ENCODE assay signal across 8 cellular contexts in the genomic region with DNA sequence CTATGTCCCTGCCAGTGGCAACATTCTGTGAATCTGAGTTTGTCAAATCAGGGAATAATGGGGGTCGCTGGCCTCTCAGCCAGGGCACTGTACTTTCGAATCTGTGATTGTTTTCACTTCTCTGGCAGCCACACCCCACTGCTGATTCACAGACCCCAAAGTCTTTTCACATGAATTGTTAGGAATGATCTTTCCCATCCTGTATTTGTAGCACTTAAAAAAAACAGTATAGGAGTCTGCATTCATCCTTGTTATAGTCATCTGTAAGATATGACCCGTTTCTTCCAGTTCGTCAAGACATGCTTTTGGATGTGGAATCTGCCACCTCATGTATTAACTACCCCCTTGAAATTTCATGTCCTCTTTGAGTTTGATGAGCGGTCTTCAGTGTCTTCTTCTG. TPM values are rescaled to one million over a fixed set of nuclear protein-coding genes. Genes with fewer than 3 reads are reported as not detected.
DNase-seq lines count a peak whose midpoint lies in the region; ATAC-seq, FAIRE-seq and TF ChIP-seq lines count a peak whose summit lies in the region.

No MANE protein-coding gene starts in this region.

- H3K27ac Mint-ChIP-seq in activated CD4-positive, alpha-beta T cell treated with anti-CD3 and anti-CD28 coated beads, Interleukin-2, amount 10 ng/mL, durations not matched to agents 24 days and 14 days = peak overlapping the region; percentile 96
- peak overlapping the region; percentile 98 for H3K27ac Mint-ChIP-seq in activated naive CD8-positive, alpha-beta T cell treated with anti-CD3 and anti-CD28 coated beads, Interleukin-2, amount 50 U/mL, for 24 hours

- intact Hi-C loops in activated CD4-positive, alpha-beta T cell treated with anti-CD3 and anti-CD28 coated beads, Interleukin-2, amount 10 ng/mL, durations not matched to agents 24 days and 14 days (cut with micrococcal nuclease) = loop anchor here (2.0 kb wide), 2 partner anchors 13 to 75 kb away; a partner anchor contains a TSS
- intact Hi-C loops in kidney (cut with DNase I) = no loop called here

- H3K9me3 ChIP-seq in kidney (ENCODE audit: control insufficient read depth in 1 of 2, low read length in 2 of 2) (no peaks in the 10 kb centered on the region), suprapubic skin (no peaks in the 10 kb centered on the region)

- no peaks in the 10 kb centered on the region for H3K27me3 ChIP-seq in suprapubic skin

- peaks cover 59% of the 10 kb centered on the region for H3K4me1 Mint-ChIP-seq in activated CD4-positive, alpha-beta T cell treated with anti-CD3 and anti-CD28 coated beads, Interleukin-2, amount 10 ng/mL, durations not matched to agents 24 days and 14 days
- peaks cover 75% of the 10 kb centered on the region for H3K4me1 Mint-ChIP-seq in activated naive CD8-positive, alpha-beta T cell treated with anti-CD3 and anti-CD28 coated beads, Interleukin-2, amount 50 U/mL, for 24 hours

- no peak for TF ChIP-seq POLR2A in suprapubic skin (IDR thresholded peaks at IDR 0.05)

- FAIRE-seq in kidney (lab: Jason Lieb, UNC) = no peak

- peaks cover 21% of the 10 kb centered on the region for H3K36me3 Mint-ChIP-seq in activated CD4-positive, alpha-beta T cell treated with anti-CD3 and anti-CD28 coated beads, Interleukin-2, amount 10 ng/mL, durations not matched to agents 24 days and 14 days (ENCODE audit: low read depth)
- H3K36me3 Mint-ChIP-seq in activated naive CD8-positive, alpha-beta T cell treated with anti-CD3 and anti-CD28 coated beads, Interleukin-2, amount 50 U/mL, for 24 hours (ENCODE audit: low read depth) = peaks cover 18% of the 10 kb centered on the region

- H3K4me1 ChIP-seq in kidney (ENCODE audit: control insufficient read depth in 1 of 2, insufficient read depth in 1 of 2, low read depth in 1 of 2, low read length in 2 of 2) (peaks cover 4 to 15% of the 10 kb centered on the region in 2 donors), suprapubic skin (peaks cover 70% of the 10 kb centered on the region)

- 32% methylated on average over 5 of the region's 5 CpGs for WGBS in suprapubic skin

- H3K4me3 Mint-ChIP-seq in activated CD4-positive, alpha-beta T cell treated with anti-CD3 and anti-CD28 coated beads, Interleukin-2, amount 10 ng/mL, durations not matched to agents 24 days and 14 days = peak overlapping the region; percentile 92
- H3K4me3 Mint-ChIP-seq in activated naive CD8-positive, alpha-beta T cell treated with anti-CD3 and anti-CD28 coated beads, Interleukin-2, amount 50 U/mL, for 24 hours = peak overlapping the region; percentile 97

- ATAC-seq in activated naive CD8-positive, alpha-beta T cell treated with anti-CD3 and anti-CD28 coated beads, Interleukin-2, amount 50 U/mL, for 24 hours = no peak
- ATAC-seq in HG02610 (IDR thresholded peaks at IDR 0.05; ENCODE audit: unreplicated experiment) = no peak

- H3K4me3 ChIP-seq in kidney (ENCODE audit: low read length in 2 of 2) (peak overlapping the region; percentile 96 to 98), suprapubic skin (peak overlapping the region; percentile 87)

- no peak for DNase-seq in activated CD4-positive, alpha-beta T cell treated with anti-CD3 and anti-CD28 coated beads, Interleukin-2, amount 10 ng/mL, durations not matched to agents 24 days and 14 days
- DNase-seq in activated CD4-positive, alpha-beta T cell treated with anti-CD3 and anti-CD28 coated beads, Interleukin-2, amount 50 U/mL, for 1 hour = no peak
- peak; percentile 8 for DNase-seq in activated naive CD8-positive, alpha-beta T cell treated with anti-CD3 and anti-CD28 coated beads, Interleukin-2, amount 50 U/mL, for 24 hours
- DNase-seq in kidney (no peak), suprapubic skin (ENCODE audit: low spot score in 2 of 2) (no peak), iPS-NIHi7 (ENCODE audit: extremely low spot score) (no peak), amniotic stem cell (lab: John Stamatoyannopoulos, UW) (no peak)

- H3K36me3 ChIP-seq in kidney (ENCODE audit: control insufficient read depth in 1 of 2, insufficient read depth in 2 of 2, low read length in 2 of 2) (peaks cover 7 to 18% of the 10 kb centered on the region in 2 donors), suprapubic skin (peaks cover 17% of the 10 kb centered on the region)

- no peak for TF ChIP-seq EP300 in suprapubic skin (IDR thresholded peaks at IDR 0.05)

- no peak for TF ChIP-seq CTCF in kidney (IDR thresholded peaks at IDR 0.05; ENCODE audit: borderline replicate concordance, extremely low read depth, insufficient read depth)
- no peak for TF ChIP-seq CTCF in suprapubic skin (IDR thresholded peaks at IDR 0.05)

- no peaks in the 10 kb centered on the region for H3K9me3 Mint-ChIP-seq in activated CD4-positive, alpha-beta T cell treated with anti-CD3 and anti-CD28 coated beads, Interleukin-2, amount 10 ng/mL, durations not matched to agents 24 days and 14 days
- H3K9me3 Mint-ChIP-seq in activated naive CD8-positive, alpha-beta T cell treated with anti-CD3 and anti-CD28 coated beads, Interleukin-2, amount 50 U/mL, for 24 hours = no peaks in the 10 kb centered on the region

- no peaks in the 10 kb centered on the region for H3K27me3 Mint-ChIP-seq in activated CD4-positive, alpha-beta T cell treated with anti-CD3 and anti-CD28 coated beads, Interleukin-2, amount 10 ng/mL, durations not matched to agents 24 days and 14 days
- H3K27me3 Mint-ChIP-seq in activated naive CD8-positive, alpha-beta T cell treated with anti-CD3 and anti-CD28 coated beads, Interleukin-2, amount 50 U/mL, for 24 hours = peaks cover 4% of the 10 kb centered on the region

- H3K9ac ChIP-seq in kidney (ENCODE audit: low read length in 2 of 2) = peak overlapping the region; percentile 65 to 99

- H3K27ac ChIP-seq in kidney (ENCODE audit: low read depth in 2 of 2, low read length in 2 of 2) (no peak overlapping the region), suprapubic skin (peak overlapping the region; percentile 83)

RNA-seq across cellular contexts. Expression of a gene that starts 0.9 kb away (rescaled TPM):
- total RNA-seq in activated CD4-positive, alpha-beta T cell treated with anti-CD3 and anti-CD28 coated beads, Interleukin-2, amount 10 ng/mL, durations not matched to agents 24 days and 14 days = 55.9 and 67.1 TPM in 2 replicates
- 113 TPM for total RNA-seq in kidney
- polyA plus RNA-seq in kidney (ENCODE audit: insufficient read depth, low read depth, low replicate concordance) = 102 TPM
- total RNA-seq in suprapubic skin = 100 to 1,000 TPM; 122 to 233 (median 153) TPM
